Comparison of ENCODE assay signal across 1 cellular context in the genomic region with DNA sequence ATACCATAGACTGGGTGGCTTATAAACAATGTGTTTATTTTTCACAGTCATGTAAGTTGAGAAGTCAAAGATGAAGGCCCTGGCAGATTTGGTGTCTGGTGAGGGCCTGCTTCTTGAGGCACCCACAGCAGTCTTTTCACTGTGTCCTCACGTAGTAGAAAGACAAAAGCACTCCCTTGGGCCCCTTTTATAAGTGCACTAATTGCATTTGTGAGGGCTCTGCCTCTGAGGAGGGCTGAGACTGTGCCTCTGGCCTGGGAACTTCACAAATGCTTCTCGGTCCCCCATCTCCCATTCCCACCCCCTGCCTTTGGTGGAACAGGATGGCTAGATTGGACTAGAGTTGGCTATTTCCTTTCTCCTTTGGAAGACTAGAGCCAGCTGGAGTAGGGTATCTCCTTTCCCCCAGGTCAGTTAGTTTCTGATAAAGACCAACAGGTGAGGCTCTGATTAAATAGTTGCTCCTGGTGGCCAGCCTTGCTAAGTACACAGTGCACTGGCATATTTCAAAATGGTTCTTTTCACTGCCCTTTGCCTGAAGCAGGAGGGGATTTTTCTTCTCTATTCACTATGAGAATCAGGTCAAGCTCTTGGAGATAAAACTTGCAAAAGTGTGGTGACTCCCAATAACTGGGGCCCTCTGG.
TF ChIP-seq lines count a peak whose summit lies in the region.

No MANE protein-coding gene starts in this region.

TF ChIP-seq in HepG2, 621 proteins besides CTCF, POLR2A, EP300 and RAD21 (continued from another document):
- TF ChIP-seq, protein P1, sequence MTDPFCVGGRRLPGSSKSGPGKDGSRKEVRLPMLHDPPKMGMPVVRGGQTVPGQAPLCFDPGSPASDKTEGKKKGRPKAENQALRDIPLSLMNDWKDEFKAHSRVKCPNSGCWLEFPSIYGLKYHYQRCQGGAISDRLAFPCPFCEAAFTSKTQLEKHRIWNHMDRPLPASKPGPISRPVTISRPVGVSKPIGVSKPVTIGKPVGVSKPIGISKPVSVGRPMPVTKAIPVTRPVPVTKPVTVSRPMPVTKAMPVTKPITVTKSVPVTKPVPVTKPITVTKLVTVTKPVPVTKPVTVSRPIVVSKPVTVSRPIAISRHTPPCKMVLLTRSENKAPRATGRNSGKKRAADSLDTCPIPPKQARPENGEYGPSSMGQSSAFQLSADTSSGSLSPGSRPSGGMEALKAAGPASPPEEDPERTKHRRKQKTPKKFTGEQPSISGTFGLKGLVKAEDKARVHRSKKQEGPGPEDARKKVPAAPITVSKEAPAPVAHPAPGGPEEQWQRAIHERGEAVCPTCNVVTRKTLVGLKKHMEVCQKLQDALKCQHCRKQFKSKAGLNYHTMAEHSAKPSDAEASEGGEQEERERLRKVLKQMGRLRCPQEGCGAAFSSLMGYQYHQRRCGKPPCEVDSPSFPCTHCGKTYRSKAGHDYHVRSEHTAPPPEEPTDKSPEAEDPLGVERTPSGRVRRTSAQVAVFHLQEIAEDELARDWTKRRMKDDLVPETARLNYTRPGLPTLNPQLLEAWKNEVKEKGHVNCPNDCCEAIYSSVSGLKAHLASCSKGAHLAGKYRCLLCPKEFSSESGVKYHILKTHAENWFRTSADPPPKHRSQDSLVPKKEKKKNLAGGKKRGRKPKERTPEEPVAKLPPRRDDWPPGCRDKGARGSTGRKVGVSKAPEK (CRISPR knock-in tag; IDR thresholded peaks at IDR 0.05; ENCODE audit: borderline replicate concordance): no peak
- TF ChIP-seq ZNF24 (IDR thresholded peaks at IDR 0.05): no peak
- TF ChIP-seq ZNF383 (CRISPR knock-in tag; IDR thresholded peaks at IDR 0.05; ENCODE audit: borderline replicate concordance): no peak
- TF ChIP-seq BHLHE40 (IDR thresholded peaks at IDR 0.05; ENCODE audit: low read length): no peak
- no peak for TF ChIP-seq MAFK (conservative IDR thresholded peaks at IDR 0.05 in 1 of 2, IDR thresholded peaks at IDR 0.05 in 1 of 2; ENCODE audit: low read length in 2 of 2)
- TF ChIP-seq ZNF75D (CRISPR knock-in tag; IDR thresholded peaks at IDR 0.05; ENCODE audit: borderline replicate concordance): no peak
- TF ChIP-seq, protein P2, sequence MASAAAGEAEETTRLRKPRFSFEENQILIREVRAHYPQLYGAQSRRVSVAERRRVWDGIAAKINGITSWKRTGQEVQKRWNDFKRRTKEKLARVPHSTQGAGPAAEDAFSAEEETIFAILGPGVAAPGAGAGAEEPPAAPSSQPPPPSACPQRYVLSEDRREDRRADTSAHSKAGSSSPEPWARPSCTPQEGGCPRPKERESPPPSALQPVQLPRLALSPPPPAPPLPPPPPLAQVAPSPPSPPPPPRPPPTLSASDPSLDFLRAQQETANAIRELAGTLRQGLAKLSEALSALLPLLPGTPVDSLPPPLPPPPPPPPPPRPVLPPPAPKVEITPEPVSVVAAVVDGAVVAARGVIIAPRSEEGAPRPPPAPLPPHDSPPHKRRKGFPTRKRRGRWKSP (CRISPR knock-in tag; IDR thresholded peaks at IDR 0.05): no peak
